Comparison of ENCODE assay signal across 12 cellular contexts in genomic region chr6:106165885-106166485, GRCh38.
A peak's percentile ranks its signal among the peaks of the same experiment; 100 is the strongest.
DNase-seq lines count a peak whose midpoint lies in the region; ATAC-seq, FAIRE-seq and TF ChIP-seq lines count a peak whose summit lies in the region.
"Had no signal": no experiment of that assay in that cellular context is flagged by ENCODE, and none has a peak within 500 bp of the region (broad histone marks: within the 10 kb centered on the region; RNA-seq: fewer than 3 reads in every experiment).

No MANE protein-coding gene starts in this region.

- H3K36me3 ChIP-seq in bronchial epithelial cell (ENCODE audit: control insufficient read depth, insufficient read depth, low read length) (no peaks in the 10 kb centered on the region), kidney (ENCODE audit: control insufficient read depth in 1 of 2, insufficient read depth in 2 of 2, low read length in 2 of 2) (no peaks in the 10 kb centered on the region), transverse colon (no peaks in the 10 kb centered on the region)
- H3K36me3 ChIP-seq: suprapubic skin had no signal

- FAIRE-seq in bronchial epithelial cell (lab: Jason Lieb, UNC), result no peak
- FAIRE-seq in kidney (lab: Jason Lieb, UNC), result no peak

- H3K27ac ChIP-seq in AG04450 (ENCODE audit: low read depth, low read length), result no peak overlapping the region
- no peak overlapping the region for H3K27ac ChIP-seq in kidney (ENCODE audit: low read depth in 2 of 2, low read length in 2 of 2)
- H3K27ac ChIP-seq in transverse colon, result peak overlapping the region in 1 of 4 donors; percentile 27
- H3K27ac ChIP-seq in right cardiac atrium (ENCODE audit: low read length), result no peak overlapping the region
- H3K27ac ChIP-seq: suprapubic skin had no signal

- H3K4me3 ChIP-seq in AG04450 (ENCODE audit: low read depth, low read length), result no peak overlapping the region
- no peak overlapping the region for H3K4me3 ChIP-seq in bronchial epithelial cell (ENCODE audit: low read depth, low read length)
- H3K4me3 ChIP-seq in kidney (ENCODE audit: low read length in 2 of 2), result no peak overlapping the region
- no peak overlapping the region for H3K4me3 ChIP-seq in transverse colon
- H3K4me3 ChIP-seq in right cardiac atrium (ENCODE audit: low read length), result no peak overlapping the region
- H3K4me3 ChIP-seq: suprapubic skin had no signal

- TF ChIP-seq CTCF in AG04450 (IDR thresholded peaks at IDR 0.05; ENCODE audit: low read depth, low read length) (no peak), bronchial epithelial cell (IDR thresholded peaks at IDR 0.05; ENCODE audit: insufficient read depth, low read length, severe bottlenecking) (no peak), kidney (IDR thresholded peaks at IDR 0.05; ENCODE audit: borderline replicate concordance, extremely low read depth, insufficient read depth) (no peak), transverse colon (IDR thresholded peaks at IDR 0.05) (no peak)

- 86 to 90% methylated on average over 3 of the region's 3 CpGs for WGBS in transverse colon (ENCODE audit: low coverage in 1 of 2), 2 donors
- 92% methylated on average over 3 of the region's 3 CpGs for WGBS in right cardiac atrium

- no peak for TF ChIP-seq POLR2A in transverse colon (IDR thresholded peaks at IDR 0.05)

- no peak overlapping the region for H3K9ac ChIP-seq in kidney (ENCODE audit: low read length in 2 of 2)

- in situ Hi-C loops in transverse colon (cut with MboI; ENCODE audit: low pct_ligation_motif_present in 1 of 4, low pct_unique_long_range_greater_than_20kb in 1 of 4, low sequenced_read_pairs in 3 of 4), result no loop called here

- DNase-seq in AG04450 (ENCODE audit: low read depth, low spot score) (peak; percentile 60), ELR (ENCODE audit: low read depth) (peak; percentile 58), NCI-H345 treated with DMSO at 0.1 percent for 48 hours (lab: John Stamatoyannopoulos, UW; ENCODE audit: unreplicated experiment) (peak; percentile 2), bronchial epithelial cell (ENCODE audit: low read depth) (peak; percentile 40), kidney (no peak), transverse colon (no peak), right cardiac atrium (no peak), occipital lobe (lab: John Stamatoyannopoulos, UW) (no peak)
- DNase-seq: CD4-positive, alpha-beta T cell; central memory CD4-positive, alpha-beta T cell; H7 had no signal

- H3K9me3 ChIP-seq in AG04450 (ENCODE audit: control insufficient read depth, insufficient read depth, low read length), result no peaks in the 10 kb centered on the region
- no peaks in the 10 kb centered on the region for H3K9me3 ChIP-seq in kidney (ENCODE audit: control insufficient read depth in 1 of 2, low read length in 2 of 2)
- H3K9me3 ChIP-seq in transverse colon, result no peaks in the 10 kb centered on the region
- no peaks in the 10 kb centered on the region for H3K9me3 ChIP-seq in right cardiac atrium (ENCODE audit: control insufficient read depth, low read length)
- H3K9me3 ChIP-seq: suprapubic skin had no signal

- CTCF ChIA-PET in AG04450 (lab: Charles Lee), result no interaction called here

- no peak for TF ChIP-seq EP300 in transverse colon (IDR thresholded peaks at IDR 0.05; ENCODE audit: low read depth)

- POLR2A ChIA-PET in AG04450 (lab: Yijun Ruan, JAX), result interaction anchor here (0.7 kb wide), 2 partner anchors 79 to 91 kb away, joined by 7 to 17 read pairs; no protein-coding TSS in a partner anchor

- intact Hi-C loops in kidney (cut with DNase I), result no loop called here
- intact Hi-C loops in transverse colon (cut with DNase I; ENCODE audit: low total_unique reads), result no loop called here
- intact Hi-C loops in right cardiac atrium (cut with DNase I), result no loop called here

- H3K4me1 ChIP-seq in kidney (ENCODE audit: control insufficient read depth in 1 of 2, insufficient read depth in 1 of 2, low read depth in 1 of 2, low read length in 2 of 2) (no peaks in the 10 kb centered on the region), transverse colon (peaks cover 0 to 6% (median 0%) of the 10 kb centered on the region in 4 donors), right cardiac atrium (ENCODE audit: control insufficient read depth, insufficient read depth, low read length) (no peaks in the 10 kb centered on the region)

- no peak for ATAC-seq in right cardiac atrium

- H3K27me3 ChIP-seq in AG04450 (ENCODE audit: control insufficient read depth, insufficient read depth, low read length) (no peaks in the 10 kb centered on the region), bronchial epithelial cell (ENCODE audit: control insufficient read depth, insufficient read depth, low read length) (no peaks in the 10 kb centered on the region), transverse colon (no peaks in the 10 kb centered on the region), right cardiac atrium (ENCODE audit: control insufficient read depth, insufficient read depth) (no peaks in the 10 kb centered on the region)
- H3K27me3 ChIP-seq: suprapubic skin had no signal

Comparison
In these comparisons a context has a peak if more than half of its experiments do, and no peak if none do; other contexts are left out.
1. DNase-seq: peak in AG04450 (single experiment), ELR (single experiment), NCI-H345 treated with DMSO at 0.1 percent for 48 hours (single experiment) and bronchial epithelial cell (single experiment); none in kidney (single experiment), transverse colon (single experiment), right cardiac atrium (0 of 3) and occipital lobe (single experiment).